Comparison of ENCODE assay signal across 8 cellular contexts in genomic region chr7:22576941-22577927, GRCh38.
DNase-seq lines count a peak whose midpoint lies in the region; ATAC-seq and TF ChIP-seq lines count a peak whose summit lies in the region.

No MANE protein-coding gene starts in this region.

- H3K4me3 ChIP-seq in adipocyte (ENCODE audit: low read length) = no peak overlapping the region
- H3K4me3 ChIP-seq in right atrium auricular region = no peak overlapping the region
- H3K4me3 ChIP-seq in skeletal muscle satellite cell (ENCODE audit: low read length) = peak overlapping the region; percentile 12

- TF ChIP-seq CTCF in right atrium auricular region (IDR thresholded peaks at IDR 0.05) = no peak

- peak overlapping the region; percentile 61 for H3K4me2 ChIP-seq in skeletal muscle satellite cell (ENCODE audit: low read length)

- H3K36me3 ChIP-seq in adipocyte (ENCODE audit: control insufficient read depth, insufficient read depth, low read length, severe bottlenecking) (no peaks in the 10 kb centered on the region), right atrium auricular region (no peaks in the 10 kb centered on the region), skeletal muscle satellite cell (ENCODE audit: insufficient read depth, low read length) (no peaks in the 10 kb centered on the region)

- H3K4me1 ChIP-seq in adipocyte (ENCODE audit: control insufficient read depth, insufficient read depth, low read length) (peaks cover 37% of the 10 kb centered on the region), right atrium auricular region (peaks cover 0 to 15% of the 10 kb centered on the region in 2 donors), skeletal muscle satellite cell (ENCODE audit: control insufficient read depth, insufficient read depth, low read length) (peaks cover 24% of the 10 kb centered on the region)

- ATAC-seq in GM21619 (IDR thresholded peaks at IDR 0.05; ENCODE audit: unreplicated experiment) = no peak

- peaks cover 11% of the 10 kb centered on the region for H3K36me3 Mint-ChIP-seq in activated CD4-positive, alpha-beta memory T cell treated with anti-CD3 and anti-CD28 coated beads, Interleukin-2, amount 10 ng/mL, durations not matched to agents 7 days and 5 days (ENCODE audit: low read depth)

- DNase-seq in GM04504 (ENCODE audit: low read depth) (peak; percentile 97), adipocyte (ENCODE audit: low read depth) (peak; percentile 96), right atrium auricular region (ENCODE audit: low spot score) (peak; percentile 75), NCI-H1105 (lab: John Stamatoyannopoulos, UW) (no peak), posterior vena cava (ENCODE audit: low spot score) (no peak)
- no peak for DNase-seq in activated CD4-positive, alpha-beta memory T cell treated with anti-CD3 and anti-CD28 coated beads, Interleukin-2, amount 10 ng/mL, durations not matched to agents 7 days and 5 days

- no peak overlapping the region for H3K4me3 Mint-ChIP-seq in activated CD4-positive, alpha-beta memory T cell treated with anti-CD3 and anti-CD28 coated beads, Interleukin-2, amount 10 ng/mL, durations not matched to agents 7 days and 5 days

- H3K9ac ChIP-seq in adipocyte (ENCODE audit: low read length) = peak overlapping the region; percentile 63
- peak overlapping the region; percentile 78 for H3K9ac ChIP-seq in skeletal muscle satellite cell (ENCODE audit: low read depth, low read length)

- no peaks in the 10 kb centered on the region for H3K27me3 ChIP-seq in adipocyte (replicated peaks; ENCODE audit: control insufficient read depth, insufficient read depth, low read length)
- H3K27me3 ChIP-seq in right atrium auricular region = no peaks in the 10 kb centered on the region
- no peaks in the 10 kb centered on the region for H3K27me3 ChIP-seq in skeletal muscle satellite cell (ENCODE audit: control insufficient read depth, insufficient read depth, low read length)

- POLR2A ChIA-PET in activated CD4-positive, alpha-beta memory T cell treated with anti-CD3 and anti-CD28 coated beads, Interleukin-2, amount 10 ng/mL, durations not matched to agents 7 days and 5 days (lab: Charles Lee) = no interaction called here

- H3K27ac Mint-ChIP-seq in activated CD4-positive, alpha-beta memory T cell treated with anti-CD3 and anti-CD28 coated beads, Interleukin-2, amount 10 ng/mL, durations not matched to agents 7 days and 5 days = no peak overlapping the region

- peaks cover 2% of the 10 kb centered on the region for H3K9me3 Mint-ChIP-seq in activated CD4-positive, alpha-beta memory T cell treated with anti-CD3 and anti-CD28 coated beads, Interleukin-2, amount 10 ng/mL, durations not matched to agents 7 days and 5 days

- intact Hi-C loops in posterior vena cava (cut with DNase I) = no loop called here

- H3K27me3 Mint-ChIP-seq in activated CD4-positive, alpha-beta memory T cell treated with anti-CD3 and anti-CD28 coated beads, Interleukin-2, amount 10 ng/mL, durations not matched to agents 7 days and 5 days = peaks cover 59% of the 10 kb centered on the region

- CTCF ChIA-PET in activated CD4-positive, alpha-beta memory T cell treated with anti-CD3 and anti-CD28 coated beads, Interleukin-2, amount 10 ng/mL, durations not matched to agents 7 days and 5 days (lab: Charles Lee) = interaction anchor here (0.8 to 1.4 kb wide), 3 partner anchors 13 to 151 kb away, joined by 3 to 5 read pairs (median 3); no protein-coding TSS in a partner anchor

- peak overlapping the region; percentile 44 to 51 for H3K27ac ChIP-seq in right atrium auricular region

- H3K9me3 ChIP-seq in adipocyte (ENCODE audit: control insufficient read depth, low read length) = peaks cover 5% of the 10 kb centered on the region
- H3K9me3 ChIP-seq in right atrium auricular region = no peaks in the 10 kb centered on the region
- peaks cover 3% of the 10 kb centered on the region for H3K9me3 ChIP-seq in skeletal muscle satellite cell (replicated peaks; ENCODE audit: low read length)

- peaks cover 8% of the 10 kb centered on the region for H3K4me1 Mint-ChIP-seq in activated CD4-positive, alpha-beta memory T cell treated with anti-CD3 and anti-CD28 coated beads, Interleukin-2, amount 10 ng/mL, durations not matched to agents 7 days and 5 days

Comparison
In these comparisons a context has a peak if more than half of its experiments do, and no peak if none do; other contexts are left out.
1. DNase-seq: peak in GM04504 (single experiment), adipocyte (single experiment) and right atrium auricular region (single experiment); none in NCI-H1105 (single experiment), activated CD4-positive, alpha-beta memory T cell treated with anti-CD3 and anti-CD28 coated beads, Interleukin-2, amount 10 ng/mL, durations not matched to agents 7 days and 5 days (single experiment) and posterior vena cava (single experiment).